17 cellular contexts compared by ENCODE assay signal in genomic region chr16:10205688-10206087, GRCh38. TPM values are rescaled to one million over a fixed set of nuclear protein-coding genes. Genes with fewer than 3 reads are reported as not detected.
"Had no signal": no experiment of that assay in that cellular context is flagged by ENCODE, and none has a peak within 500 bp of the region (broad histone marks: within the 10 kb centered on the region; RNA-seq: fewer than 3 reads in every experiment).

No MANE protein-coding gene starts in this region.

- H3K9me3 ChIP-seq: transverse colon had no signal

- H3K27ac Mint-ChIP-seq: activated naive CD8-positive, alpha-beta T cell; endodermal cell; natural killer cell; stimulated activated naive B cell treated with anti-CD40 and anti-IgM and Interleukin-4, amounts not matched to agents 10 μg/mL and 1 μg/mL and 100 μg/mL, for 72 hours; T-helper 2 cell treated with Interferon-gamma antibody and Interleukin-4, amounts not matched to agents 5 μg/mL and 100 μg/mL, for 36 hours had no signal

- H3K27ac ChIP-seq: brain microvascular endothelial cell, skin epidermis, transverse colon had no signal

- H3K36me3 ChIP-seq: brain microvascular endothelial cell, transverse colon had no signal

- H3K4me3 ChIP-seq: skin epidermis, transverse colon had no signal

- H3K4me1 ChIP-seq: transverse colon had no signal

- H3K27me3 ChIP-seq: brain microvascular endothelial cell, transverse colon had no signal

- H3K4me3 Mint-ChIP-seq: activated naive CD8-positive, alpha-beta T cell; endodermal cell; natural killer cell; stimulated activated naive B cell treated with anti-CD40 and anti-IgM and Interleukin-4, amounts not matched to agents 10 μg/mL and 1 μg/mL and 100 μg/mL, for 72 hours; T-helper 2 cell treated with Interferon-gamma antibody and Interleukin-4, amounts not matched to agents 5 μg/mL and 100 μg/mL, for 36 hours had no signal

- H3K9me3 Mint-ChIP-seq: natural killer cell had no signal

- H3K4me1 Mint-ChIP-seq: endodermal cell, natural killer cell had no signal

- DNase-seq: activated effector memory CD4-positive, alpha-beta T cell treated with Interleukin-2 at 50 U/mL for 16 hours; activated T-cell treated with anti-CD3 and anti-CD28 coated beads, Interleukin-2, amount 50 U/mL, for 1 hour; amygdala; brain microvascular endothelial cell; endodermal cell; hypothalamus; left cardiac atrium; natural killer cell; posterior cingulate gyrus; stimulated activated naive B cell treated with anti-CD40 and anti-IgM and Interleukin-4, amounts not matched to agents 10 μg/mL and 1 μg/mL and 100 μg/mL, for 72 hours; substantia nigra; transverse colon had no signal

- ATAC-seq: left cardiac atrium, natural killer cell had no signal

RNA-seq across cellular contexts. Expression of gene GRIN2A, which starts 23.5 kb away (rescaled TPM):
- total RNA-seq: dermis microvascular lymphatic vessel endothelial cell, lung microvascular endothelial cell, natural killer cell had no signal
